Comparison of ENCODE assay signal across 8 cellular contexts in the genomic region with DNA sequence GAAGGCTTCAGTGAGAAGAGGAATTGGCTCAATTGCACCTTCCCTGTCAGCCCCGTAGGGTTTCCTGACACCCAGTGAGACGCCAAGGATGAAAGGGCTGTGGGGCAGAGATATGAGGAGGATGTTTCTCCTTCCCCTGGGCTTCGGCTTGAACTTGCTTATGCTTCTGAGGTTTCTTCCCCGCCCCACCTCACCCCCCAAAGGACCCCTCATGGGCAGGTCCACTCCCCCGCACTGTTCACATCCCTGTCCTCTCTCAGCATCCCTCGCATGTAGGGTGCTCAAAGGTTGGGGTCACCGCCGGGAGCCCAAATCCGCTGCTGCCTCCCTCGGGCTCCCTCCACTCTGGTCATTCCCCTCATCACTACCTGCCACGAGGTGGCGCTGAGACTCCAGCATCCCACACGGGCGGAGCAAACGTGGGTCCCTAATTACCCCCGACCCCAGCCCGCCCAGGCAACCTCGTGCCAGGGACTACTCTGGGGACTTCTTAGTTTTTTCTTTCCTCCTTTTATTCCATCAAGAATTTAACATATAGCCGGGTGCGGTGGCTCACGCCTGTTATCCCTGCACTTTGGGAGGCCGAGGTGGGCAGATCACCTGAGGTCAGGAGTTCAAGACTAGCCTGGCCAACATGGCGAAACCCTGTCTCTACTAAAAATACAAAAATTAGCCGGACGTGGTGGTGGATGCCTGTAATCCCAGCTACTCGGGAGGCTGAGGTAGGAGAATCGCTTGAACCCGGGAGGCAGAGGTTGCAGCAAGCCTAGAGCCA. TPM values are rescaled to one million over a fixed set of nuclear protein-coding genes. Genes with fewer than 3 reads are reported as not detected.
DNase-seq lines count a peak whose midpoint lies in the region; ATAC-seq, FAIRE-seq and TF ChIP-seq lines count a peak whose summit lies in the region.

No MANE protein-coding gene starts in this region.

- DNase-seq in A549 (ENCODE audit: low read depth in 1 of 2, low spot score in 1 of 2), result peak; percentile 54 to 79
- peak; percentile 71 for DNase-seq in GM19239 (ENCODE audit: insufficient read length, low spot score)
- peak; percentile 69 for DNase-seq in SK-MEL-5 (ENCODE audit: low read depth, low spot score)
- DNase-seq in activated naive CD4-positive, alpha-beta T cell treated with anti-CD3 and anti-CD28 coated beads for 36 hours, result peak; percentile 79
- DNase-seq in heart right ventricle, result peak; percentile 63 to 76

- WGBS in A549 (ENCODE audit: missing lambda C conversion rate), result 23% methylated on average over 25 of the region's 28 CpGs
- WGBS in heart right ventricle, 2 donors, result 25 to 27% methylated on average over 28 of the region's 28 CpGs

- peak overlapping the region in 1 of 2 experiments; percentile 5; a peak in 2 of 6 replicates for H3K27ac ChIP-seq in A549
- H3K27ac ChIP-seq in heart right ventricle, result no peak overlapping the region

- no peak for FAIRE-seq in A549 (lab: Jason Lieb, UNC)
- peak; percentile 92 for FAIRE-seq in GM19239 (lab: Jason Lieb, UNC)

- peak; percentile 92 to 94 for TF ChIP-seq RAD21 in A549 (conservative IDR thresholded peaks at IDR 0.05 in 1 of 2, IDR thresholded peaks at IDR 0.05 in 1 of 2)

- POLR2A ChIA-PET in A549 (lab: Yijun Ruan, JAX), result no interaction called here

- H3K4me1 ChIP-seq in A549 (0 out of 3 replicates have a peak, but pooled peaks cover 4% of the 10 kb centered on the region), heart right ventricle (peaks cover 0 to 7% (median 0%) of the 10 kb centered on the region in 9 donors), skeletal muscle satellite cell (ENCODE audit: control insufficient read depth, insufficient read depth, low read length) (no peaks in the 10 kb centered on the region)

- peaks cover 33% of the 10 kb centered on the region for H3K27me3 Mint-ChIP-seq in activated naive CD4-positive, alpha-beta T cell treated with anti-CD3 and anti-CD28 coated beads for 36 hours (ENCODE audit: low read depth)

- H3K9me3 ChIP-seq in A549, result no peaks in the 10 kb centered on the region
- H3K9me3 ChIP-seq in heart right ventricle, result no peaks in the 10 kb centered on the region
- H3K9me3 ChIP-seq in skeletal muscle satellite cell (replicated peaks; ENCODE audit: low read length), result no peaks in the 10 kb centered on the region

- H3K9ac ChIP-seq in skeletal muscle satellite cell (ENCODE audit: low read depth, low read length), result no peak overlapping the region

- H3K4me3 Mint-ChIP-seq in activated naive CD4-positive, alpha-beta T cell treated with anti-CD3 and anti-CD28 coated beads for 36 hours, result no peak overlapping the region

- H3K4me1 Mint-ChIP-seq in activated naive CD4-positive, alpha-beta T cell treated with anti-CD3 and anti-CD28 coated beads for 36 hours (ENCODE audit: low read depth), result peaks cover 5% of the 10 kb centered on the region

- CTCF ChIA-PET in A549 (lab: Yijun Ruan, JAX), result interaction anchor here (0.6 to 5.5 kb wide), 7 partner anchors 18 to 240 kb away, joined by 3 to 53 read pairs (median 5); partner anchors contain the start of gene INPP5K
- CTCF ChIA-PET in activated naive CD4-positive, alpha-beta T cell treated with anti-CD3 and anti-CD28 coated beads for 36 hours (lab: Charles Lee), result interaction anchor here (1.2 kb wide), 1 partner anchor 90 kb away, joined by 5 read pairs; no protein-coding TSS in a partner anchor

- H3K36me3 ChIP-seq in heart right ventricle, result no peaks in the 10 kb centered on the region
- no peaks in the 10 kb centered on the region for H3K36me3 ChIP-seq in skeletal muscle satellite cell (ENCODE audit: insufficient read depth, low read length)

- H3K27ac Mint-ChIP-seq in activated naive CD4-positive, alpha-beta T cell treated with anti-CD3 and anti-CD28 coated beads for 36 hours, result no peak overlapping the region

- in situ Hi-C loops in SK-MEL-5 (cut with HindIII; ENCODE audit: low pct_unique_long_range_greater_than_20kb, low sequenced_read_pairs), result no loop called here

- TF ChIP-seq CTCF in A549 (IDR thresholded peaks at IDR 0.05) (peak; percentile 93), heart right ventricle (IDR thresholded peaks at IDR 0.05) (peak; percentile 67 to 88 (median 82))

- H3K4me2 ChIP-seq in A549 (peak overlapping the region; percentile 82), skeletal muscle satellite cell (ENCODE audit: low read length) (peak overlapping the region; percentile 66)

- H3K4me3 ChIP-seq in A549 (0 out of 3 replicates have a peak overlapping the region, but pooled peaks have one; percentile 24), heart right ventricle (no peak overlapping the region), skeletal muscle satellite cell (ENCODE audit: low read length) (no peak overlapping the region)

- H3K27me3 ChIP-seq in heart right ventricle (peaks cover 0 to 44% (median 38%) of the 10 kb centered on the region in 7 donors), skeletal muscle satellite cell (ENCODE audit: control insufficient read depth, insufficient read depth, low read length) (peaks cover 58% of the 10 kb centered on the region)

- no peaks in the 10 kb centered on the region for H3K36me3 Mint-ChIP-seq in activated naive CD4-positive, alpha-beta T cell treated with anti-CD3 and anti-CD28 coated beads for 36 hours (ENCODE audit: low read depth)

- TF ChIP-seq EP300 in A549 (IDR thresholded peaks at IDR 0.05), result no peak

- H3K9me3 Mint-ChIP-seq in activated naive CD4-positive, alpha-beta T cell treated with anti-CD3 and anti-CD28 coated beads for 36 hours, result no peaks in the 10 kb centered on the region

- intact Hi-C loops in activated naive CD4-positive, alpha-beta T cell treated with anti-CD3 and anti-CD28 coated beads for 36 hours (cut with micrococcal nuclease), result loop anchor here (1.0 to 5.0 kb wide), 2 partner anchors 56 to 356 kb away; no protein-coding TSS in a partner anchor
- intact Hi-C loops in heart right ventricle (cut with DNase I), result loop anchor here (1.0 to 10.0 kb wide), 8 partner anchors 41 to 289 kb away; partner anchors contain the start of genes INPP5K (in 3 of the 10) and PITPNA (in 1 of the 10)

- peak; percentile 68 to 88 for ATAC-seq in A549
- ATAC-seq in heart right ventricle, result peak; percentile 43 to 84 (median 70)
- ATAC-seq in HG02571 (IDR thresholded peaks at IDR 0.05; ENCODE audit: unreplicated experiment), result no peak
- no peak for ATAC-seq in GM19324 (IDR thresholded peaks at IDR 0.05; ENCODE audit: low FRiP score, unreplicated experiment)

- no peak for TF ChIP-seq POLR2A in A549 (IDR thresholded peaks at IDR 0.05; ENCODE audit: low read length)

TF ChIP-seq in A549, 52 proteins besides CTCF, POLR2A, EP300 and RAD21:
- TF ChIP-seq HOXA7 (CRISPR knock-in tag; IDR thresholded peaks at IDR 0.05) (no peak), SMC3 (IDR thresholded peaks at IDR 0.05) (peak; percentile 91)

RNA-seq across cellular contexts. Expression of gene TRARG1, which starts 3.3 kb away (rescaled TPM):
- polyA plus RNA-seq in A549 (2011; rRNA removed) (not detected in 2 replicates), A549 (2017; fragmentation: RNase III; extraction: RNeasy Plus Mini Kit Qiagen cat#74134 plus additional on column Dnase treatment) (not detected in 3 replicates), heart right ventricle (1 to 10 TPM; 2.0 to 3.4 TPM)
- not detected in 2 replicates for polyA plus RNA-seq in A549 (2012; cell fraction: cytosol; rRNA removed)
- not detected in 2 replicates for polyA plus RNA-seq in A549 (2012; cell fraction: nucleus; rRNA removed)
- not detected in 2 replicates for polyA minus RNA-seq in A549 (2011; rRNA and poly(A)+ RNA removed)
- total RNA-seq in SK-MEL-5 (2014; rRNA removed; shearing (Covaris generic)), result not detected in 2 replicates
- polyA plus RNA-seq in SK-MEL-5 (2015; cell fraction: cytosol; rRNA removed), result not detected in 2 replicates
- not detected in 2 replicates for polyA plus RNA-seq in SK-MEL-5 (2015; cell fraction: nucleus; rRNA removed)
- total RNA-seq in activated naive CD4-positive, alpha-beta T cell treated with anti-CD3 and anti-CD28 coated beads for 36 hours, result not detected
- 1 to 10 TPM in 5 of 10 donors, under 1 TPM in 4, not detected in 1; 0.12 to 9.2 (median 1.1) TPM for total RNA-seq in heart right ventricle
- total RNA-seq in skeletal muscle satellite cell (2012; rRNA removed), result not detected in 2 replicates

RNA-seq across cellular contexts. Expression of gene BHLHA9, which starts 5.9 kb away (rescaled TPM):
- polyA plus RNA-seq in A549 (2011; rRNA removed) (not detected in 2 replicates), A549 (2017; fragmentation: RNase III; extraction: RNeasy Plus Mini Kit Qiagen cat#74134 plus additional on column Dnase treatment) (not detected in 3 replicates), heart right ventricle (not detected)
- polyA plus RNA-seq in A549 (2012; cell fraction: cytosol; rRNA removed), result not detected in 2 replicates
- not detected in 2 replicates for polyA plus RNA-seq in A549 (2012; cell fraction: nucleus; rRNA removed)
- not detected in 2 replicates for polyA minus RNA-seq in A549 (2011; rRNA and poly(A)+ RNA removed)
- not detected in 2 replicates for total RNA-seq in SK-MEL-5 (2014; rRNA removed; shearing (Covaris generic))
- polyA plus RNA-seq in SK-MEL-5 (2015; cell fraction: cytosol; rRNA removed), result 0.11 TPM in 1 of 2 replicates, not detected in the other
- polyA plus RNA-seq in SK-MEL-5 (2015; cell fraction: nucleus; rRNA removed), result not detected in 2 replicates
- not detected for total RNA-seq in activated naive CD4-positive, alpha-beta T cell treated with anti-CD3 and anti-CD28 coated beads for 36 hours
- under 1 TPM in 2 of 10 donors, not detected in 8; 0.30 to 0.37 TPM for total RNA-seq in heart right ventricle
- total RNA-seq in skeletal muscle satellite cell (2012; rRNA removed), result not detected in 2 replicates

Comparison
In these comparisons a context has a peak if more than half of its experiments do, and no peak if none do; other contexts are left out.
1. ATAC-seq: peak in A549 (2 of 2) and heart right ventricle (8 of 8); none in HG02571 (single experiment) and GM19324 (single experiment).
2. Peak in every context shown above with its lines, with median percentiles within 50 percentile points of each other: DNase-seq.